Comparison of ENCODE assay signal across 8 cellular contexts in the genomic region with DNA sequence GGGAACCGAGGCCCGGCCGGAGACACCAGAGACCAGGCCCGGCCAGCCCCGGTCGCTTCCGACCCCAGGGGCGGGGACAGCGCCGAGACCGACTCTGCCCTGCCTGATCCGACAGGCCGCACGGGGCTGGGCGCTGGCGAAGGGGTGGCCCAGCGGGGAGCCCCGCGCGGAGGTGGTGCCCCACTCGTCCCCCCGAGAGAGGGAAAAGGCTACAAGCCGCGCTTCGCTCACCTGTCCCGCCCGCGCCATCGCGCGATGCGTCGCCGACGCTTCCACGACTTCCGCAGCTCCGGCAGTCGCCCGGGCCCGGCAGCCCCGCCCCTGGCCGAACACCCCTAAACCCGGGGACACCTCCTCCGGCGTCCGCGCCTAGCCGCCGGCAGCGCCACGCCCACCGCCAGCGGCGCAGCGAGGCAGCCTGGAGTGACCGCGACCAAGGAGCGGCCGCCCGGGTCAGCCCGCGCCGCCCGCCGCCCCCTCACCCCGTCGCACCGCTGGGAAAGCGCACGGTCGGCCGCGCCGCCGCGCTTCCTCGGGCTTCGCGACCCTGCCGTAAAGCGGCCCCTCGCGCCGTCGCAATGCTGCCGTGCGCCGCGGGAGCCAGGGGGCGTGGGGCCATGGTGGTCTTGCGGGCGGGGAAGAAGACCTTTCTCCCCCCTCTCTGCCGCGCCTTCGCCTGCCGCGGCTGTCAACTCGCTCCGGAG. TPM values are rescaled to one million over a fixed set of nuclear protein-coding genes. Genes with fewer than 3 reads are reported as not detected.
DNase-seq lines count a peak whose midpoint lies in the region.

TSS of gene BAG5 (minus strand) at position 273 of the 704 bp plus-strand sequence. CDS start 1,493 bp downstream, outside the sequence.
TSS of gene COA8 (plus strand) at position 576 of the 704 bp plus-strand sequence. CDS start at position 618, 42 bp downstream.

- WGBS in neuronal stem cell (ENCODE audit: extremely low coverage in 2 of 2, insufficient read length in 2 of 2, insufficient replicate concordance in 1 of 2), 2 donors, result no CpG with 5 or more reads among the region's 100 CpGs

- peak within 1 kb of the TSS; percentile 98 for H3K9ac ChIP-seq in ES-I3 (ENCODE audit: low read depth, low read length)
- H3K9ac ChIP-seq in neuronal stem cell (ENCODE audit: low read depth, low read length, poor library complexity), result peak within 1 kb of the TSS; percentile 98
- H3K9ac ChIP-seq in subcutaneous abdominal adipose tissue (ENCODE audit: low read length in 5 of 5), result peak within 1 kb of the TSS; percentile 87 to 96 (median 92)

- H3K4me2 ChIP-seq in neuronal stem cell (ENCODE audit: insufficient read depth, low read length, poor library complexity, severe bottlenecking), result peak within 1 kb of the TSS; percentile 88

- peak within 1 kb of the TSS; percentile 85 for H3K23ac ChIP-seq in neuronal stem cell (ENCODE audit: low read depth, low read length, poor library complexity)

- H4K91ac ChIP-seq in neuronal stem cell (ENCODE audit: low read depth, low read length, poor library complexity), result peak within 1 kb of the TSS; percentile 89

- H3K14ac ChIP-seq in neuronal stem cell (ENCODE audit: low read length), result peak within 1 kb of the TSS; percentile 84

- DNase-seq in GOT3 (lab: John Stamatoyannopoulos, UW) (peak; percentile 34), LoVo (ENCODE audit: low spot score) (peak; percentile 85), SK-MEL-5 (ENCODE audit: low read depth, low spot score) (peak; percentile 69), foreskin melanocyte (peak; percentile 66), neuronal stem cell (ENCODE audit: low spot score) (peak; percentile 90)
- DNase-seq in activated naive CD4-positive, alpha-beta T cell (lab: John Stamatoyannopoulos, UW), result peak; percentile 75 to 85 (median 76)

- H3K4me1 ChIP-seq in ES-I3 (ENCODE audit: insufficient read depth, low read length), result no peaks in the 10 kb centered on the region; the same call in 1 of the 2 replicates
- peaks cover 8 to 14% of the 10 kb centered on the region in 2 donors for H3K4me1 ChIP-seq in neuronal stem cell (ENCODE audit: control insufficient read depth in 2 of 2, insufficient read depth in 1 of 2, low read depth in 1 of 2, low read length in 2 of 2)
- H3K4me1 ChIP-seq in subcutaneous abdominal adipose tissue (ENCODE audit: control insufficient read depth in 5 of 5, insufficient read depth in 5 of 5, low read length in 5 of 5), result peaks cover 23 to 62% (median 60%) of the 10 kb centered on the region in 5 donors

- peak within 1 kb of the TSS; percentile 97 for H2AK5ac ChIP-seq in neuronal stem cell (ENCODE audit: low read depth, low read length)

- H3K36me3 ChIP-seq in ES-I3 (ENCODE audit: insufficient read depth, low read length) (no peaks in the 10 kb centered on the region; the same call in 1 of the 2 replicates), neuronal stem cell (replicated peaks in 1 of 2; ENCODE audit: control insufficient read depth in 2 of 2, insufficient read depth in 2 of 2, low read length in 2 of 2) (peaks cover 8 to 45% of the 10 kb centered on the region in 2 donors), subcutaneous abdominal adipose tissue (ENCODE audit: control insufficient read depth in 5 of 5, insufficient read depth in 5 of 5, low read length in 5 of 5) (peaks cover 0 to 26% (median 15%) of the 10 kb centered on the region in 5 donors)

- H2BK15ac ChIP-seq in neuronal stem cell (ENCODE audit: low read length), result no peak within 1 kb of the TSS

- H4K8ac ChIP-seq in neuronal stem cell (ENCODE audit: low read depth, low read length), result peak within 1 kb of the TSS; percentile 72

- H3K79me1 ChIP-seq in neuronal stem cell (ENCODE audit: low read depth, low read length), result peaks cover 17% of the 10 kb centered on the region

- peak within 1 kb of the TSS; percentile 96 for H3K18ac ChIP-seq in neuronal stem cell (ENCODE audit: low read length)

- in situ Hi-C loops in SK-MEL-5 (cut with HindIII; ENCODE audit: low pct_unique_long_range_greater_than_20kb, low sequenced_read_pairs), result no loop called here

- H2BK12ac ChIP-seq in neuronal stem cell (ENCODE audit: low read length), result no peak within 1 kb of the TSS

- peak within 1 kb of the TSS; percentile 82 for H2BK5ac ChIP-seq in neuronal stem cell (ENCODE audit: low read length)

- H3K4me3 ChIP-seq in neuronal stem cell (ENCODE audit: low read length in 2 of 2) (peak within 1 kb of the TSS; percentile 97 to 100), subcutaneous abdominal adipose tissue (ENCODE audit: low read depth in 1 of 5, low read length in 5 of 5) (peak within 1 kb of the TSS; percentile 81 to 95 (median 91))

- no peaks in the 10 kb centered on the region for H3K27me3 ChIP-seq in neuronal stem cell (ENCODE audit: control insufficient read depth in 3 of 3, insufficient read depth in 3 of 3, low read depth in 1 of 3, low read length in 3 of 3)
- H3K27me3 ChIP-seq in subcutaneous abdominal adipose tissue (ENCODE audit: control insufficient read depth in 5 of 5, insufficient read depth in 4 of 5, low read length in 5 of 5), result no peaks in the 10 kb centered on the region

- peak within 1 kb of the TSS; percentile 58 for H3K4ac ChIP-seq in neuronal stem cell (ENCODE audit: low read length)

- peak within 1 kb of the TSS; percentile 97 for H3K27ac ChIP-seq in neuronal stem cell (replicated peaks; ENCODE audit: low read length)
- peak within 1 kb of the TSS; percentile 98 for H3K27ac ChIP-seq in subcutaneous abdominal adipose tissue (ENCODE audit: low read depth, low read length)

- peak within 1 kb of the TSS; percentile 72 for H2BK120ac ChIP-seq in neuronal stem cell (ENCODE audit: low read depth, low read length)

- peak within 1 kb of the TSS; percentile 95 for H2AFZ ChIP-seq in neuronal stem cell (ENCODE audit: low read length)

- H3K9me3 ChIP-seq in ES-I3 (ENCODE audit: control insufficient read depth, insufficient read depth, low read length) (no peaks in the 10 kb centered on the region), neuronal stem cell (replicated peaks in 1 of 2; ENCODE audit: control insufficient read depth in 2 of 2, insufficient read depth in 1 of 2, low read depth in 1 of 2, low read length in 2 of 2) (no peaks in the 10 kb centered on the region), subcutaneous abdominal adipose tissue (ENCODE audit: control insufficient read depth in 5 of 5, low read length in 5 of 5) (no peaks in the 10 kb centered on the region)

RNA-seq across cellular contexts. Expression of gene BAG5, which starts in this region (rescaled TPM):
- 25.2 and 26.9 TPM in 2 replicates for total RNA-seq in SK-MEL-5 (2014; rRNA removed; shearing (Covaris generic))
- polyA plus RNA-seq in SK-MEL-5 (2015; cell fraction: cytosol; rRNA removed), result 19.6 and 22.5 TPM in 2 replicates
- 40.4 and 51.8 TPM in 2 replicates for polyA plus RNA-seq in SK-MEL-5 (2015; cell fraction: nucleus; rRNA removed)
- 11.7 TPM for polyA plus RNA-seq in neuronal stem cell (2013, experiment 1 of 2)
- polyA plus RNA-seq in neuronal stem cell (2013, experiment 2 of 2), result 11.8 TPM

RNA-seq across cellular contexts. Expression of gene COA8, which starts in this region (rescaled TPM):
- 39.4 and 40.4 TPM in 2 replicates for total RNA-seq in SK-MEL-5 (2014; rRNA removed; shearing (Covaris generic))
- 20.3 and 21.1 TPM in 2 replicates for polyA plus RNA-seq in SK-MEL-5 (2015; cell fraction: cytosol; rRNA removed)
- 2.4 TPM in 2 replicates for polyA plus RNA-seq in SK-MEL-5 (2015; cell fraction: nucleus; rRNA removed)
- 45.8 TPM for polyA plus RNA-seq in neuronal stem cell (2013, experiment 1 of 2)
- polyA plus RNA-seq in neuronal stem cell (2013, experiment 2 of 2), result 47.5 TPM

Comparison
In these comparisons a context has a peak if more than half of its experiments do, and no peak if none do; other contexts are left out.
1. Peak in every context shown above with its lines: DNase-seq, H3K4me3 ChIP-seq and H3K27ac ChIP-seq.
2. DNase-seq: peak in every context shown above with its lines; median percentile 90 in neuronal stem cell; 85 in LoVo; 76 in activated naive CD4-positive, alpha-beta T cell; 69 in SK-MEL-5; 66 in foreskin melanocyte; 34 in GOT3.